In the genomic region with DNA sequence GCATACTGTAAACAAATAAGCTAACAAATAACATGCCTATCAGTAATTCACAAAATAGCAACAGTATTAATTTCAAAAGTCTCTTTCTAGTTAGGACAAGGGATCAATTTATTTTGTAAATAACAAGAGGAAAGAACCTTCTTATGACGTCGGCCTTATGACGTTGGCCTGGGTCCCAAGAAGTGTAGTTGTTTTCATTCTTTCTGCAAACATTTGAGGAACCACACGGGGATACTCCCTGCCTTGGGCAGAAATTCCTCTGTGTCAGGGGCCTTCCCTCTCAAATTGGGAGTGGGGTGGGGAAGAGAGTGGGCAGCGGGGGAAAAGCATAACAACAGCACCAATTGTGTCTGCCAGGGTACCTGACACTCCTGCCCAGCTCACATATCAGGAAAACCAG, we compare ENCODE assay signal across 14 cellular contexts. TPM values are rescaled to one million over a fixed set of nuclear protein-coding genes. Genes with fewer than 3 reads are reported as not detected.
DNase-seq lines count a peak whose midpoint lies in the region; ATAC-seq, FAIRE-seq and TF ChIP-seq lines count a peak whose summit lies in the region.
"Had no signal": no experiment of that assay in that cellular context is flagged by ENCODE, and none has a peak within 500 bp of the region (broad histone marks: within the 10 kb centered on the region; RNA-seq: fewer than 3 reads in every experiment).

No MANE protein-coding gene starts in this region.

- no peak overlapping the region for H3K4me3 Mint-ChIP-seq in activated CD4-positive, alpha-beta memory T cell treated with anti-CD3 and anti-CD28 coated beads for 36 hours

- H3K27me3 Mint-ChIP-seq in activated CD4-positive, alpha-beta memory T cell treated with anti-CD3 and anti-CD28 coated beads for 36 hours = peaks cover 24% of the 10 kb centered on the region

- H3K4me3 ChIP-seq in AG04450 (ENCODE audit: low read depth, low read length) (peak overlapping the region; percentile 61), prostate gland (peak overlapping the region; percentile 48 to 55)
- H3K4me3 ChIP-seq: MG63 had no signal

- H3K27ac ChIP-seq in AG04450 (ENCODE audit: low read depth, low read length) (no peak overlapping the region), VCaP (peak overlapping the region; percentile 28; the same call in 1 of the 2 replicates), prostate gland (peak overlapping the region; percentile 71 to 87)

- TF ChIP-seq CTCF in AG04450 (IDR thresholded peaks at IDR 0.05; ENCODE audit: low read depth, low read length) (no peak), VCaP (conservative IDR thresholded peaks at IDR 0.05) (no peak), prostate gland (IDR thresholded peaks at IDR 0.05) (peak in 1 of 4 experiments; percentile 11)

- WGBS in prostate gland = 24% methylated on average over 5 of the region's 5 CpGs

- no peak for FAIRE-seq in urothelium cell line (lab: Jason Lieb, UNC)

- DNase-seq in AG04450 (ENCODE audit: low read depth, low spot score) = no peak
- peak; percentile 34 for DNase-seq in fibroblast of peridontal ligament (ENCODE audit: extremely low read depth)
- DNase-seq in prostate gland (ENCODE audit: low spot score) = peak; percentile 70
- no peak for DNase-seq in activated CD4-positive, alpha-beta memory T cell treated with anti-CD3 and anti-CD28 coated beads for 36 hours
- DNase-seq in urothelium cell line (ENCODE audit: low spot score) = no peak
- DNase-seq in GM19240 (ENCODE audit: insufficient read length, low spot score) = no peak
- DNase-seq: activated T-cell treated with anti-CD3 and anti-CD28 coated beads, Interleukin-2, amount 50 U/mL, for 48 hours; amygdala; DMS153; MG63; SW 1271 had no signal

- H3K9me3 ChIP-seq in AG04450 (ENCODE audit: control insufficient read depth, insufficient read depth, low read length) (no peaks in the 10 kb centered on the region), prostate gland (no peaks in the 10 kb centered on the region)
- H3K9me3 ChIP-seq: MG63 had no signal

- ATAC-seq in HG02623 (IDR thresholded peaks at IDR 0.05; ENCODE audit: unreplicated experiment) = no peak

- no peak overlapping the region for H3K27ac Mint-ChIP-seq in activated CD4-positive, alpha-beta memory T cell treated with anti-CD3 and anti-CD28 coated beads for 36 hours

- H3K36me3 Mint-ChIP-seq in activated CD4-positive, alpha-beta memory T cell treated with anti-CD3 and anti-CD28 coated beads for 36 hours = no peaks in the 10 kb centered on the region

- no peaks in the 10 kb centered on the region for H3K9me3 Mint-ChIP-seq in activated CD4-positive, alpha-beta memory T cell treated with anti-CD3 and anti-CD28 coated beads for 36 hours

- H3K27me3 ChIP-seq in AG04450 (ENCODE audit: control insufficient read depth, insufficient read depth, low read length) (no peaks in the 10 kb centered on the region), prostate gland (replicated peaks; ENCODE audit: insufficient read depth) (no peaks in the 10 kb centered on the region)
- H3K27me3 ChIP-seq: MG63 had no signal

- no peak for TF ChIP-seq POLR2A in prostate gland (IDR thresholded peaks at IDR 0.05)

- intact Hi-C loops in prostate gland (cut with DNase I) = no loop called here
- intact Hi-C loops in activated CD4-positive, alpha-beta memory T cell treated with anti-CD3 and anti-CD28 coated beads for 36 hours (cut with micrococcal nuclease) = no loop called here

- POLR2A ChIA-PET in AG04450 (lab: Yijun Ruan, JAX) = no interaction called here
- POLR2A ChIA-PET in activated CD4-positive, alpha-beta memory T cell treated with anti-CD3 and anti-CD28 coated beads for 36 hours (lab: Charles Lee) = no interaction called here

- H3K4me1 ChIP-seq in prostate gland (replicated peaks) = no peaks in the 10 kb centered on the region

- no peaks in the 10 kb centered on the region for H3K4me1 Mint-ChIP-seq in activated CD4-positive, alpha-beta memory T cell treated with anti-CD3 and anti-CD28 coated beads for 36 hours (ENCODE audit: low read depth)

- CTCF ChIA-PET in AG04450 (lab: Charles Lee) = interaction anchor here (1.0 to 1.1 kb wide), 2 partner anchors 25 to 278 kb away, joined by 4 to 5 read pairs; no protein-coding TSS in a partner anchor
- CTCF ChIA-PET in activated CD4-positive, alpha-beta memory T cell treated with anti-CD3 and anti-CD28 coated beads for 36 hours (lab: Charles Lee) = no interaction called here

- no peaks in the 10 kb centered on the region for H3K36me3 ChIP-seq in prostate gland
- H3K36me3 ChIP-seq: MG63 had no signal

RNA-seq across cellular contexts. Expression of gene CCDC68, which starts 1.3 kb away (rescaled TPM):
- 7.3 and 9.5 TPM in 2 replicates for polyA plus RNA-seq in AG04450 (2011; rRNA removed)
- polyA minus RNA-seq in AG04450 (2011; rRNA and poly(A)+ RNA removed) = 3.4 and 4.9 TPM in 2 replicates
- total RNA-seq in prostate gland = 10 to 100 TPM in 1 of 2 donors, 1 to 10 TPM in 1; 7.9 to 20.8 TPM
- total RNA-seq in activated CD4-positive, alpha-beta memory T cell treated with anti-CD3 and anti-CD28 coated beads for 36 hours = not detected
- total RNA-seq: myocyte had no signal

Comparison
In these comparisons a context has a peak if more than half of its experiments do, and no peak if none do; other contexts are left out.
1. DNase-seq: peak in fibroblast of peridontal ligament (single experiment) and prostate gland (single experiment); none in AG04450 (single experiment), activated CD4-positive, alpha-beta memory T cell treated with anti-CD3 and anti-CD28 coated beads for 36 hours (single experiment), urothelium cell line (single experiment) and GM19240 (single experiment).
2. RNA of gene CCDC68, which starts 1.3 kb away (total RNA-seq): 7.9 to 20.8 TPM in prostate gland; not detected in activated CD4-positive, alpha-beta memory T cell treated with anti-CD3 and anti-CD28 coated beads for 36 hours; every median in the first group is over 4 times any median in the second.